Comparison of ENCODE assay signal across 1 cellular context in genomic region chr19:1064661-1065605, GRCh38.
TF ChIP-seq lines count a peak whose summit lies in the region.

No MANE protein-coding gene starts in this region.

TF ChIP-seq in HepG2, 621 proteins besides CTCF, POLR2A, EP300 and RAD21 (continued from another document and continues in another):
- TF ChIP-seq ZNF800 (CRISPR knock-in tag; IDR thresholded peaks at IDR 0.05) (peak; percentile 100), SCMH1 (CRISPR knock-in tag; IDR thresholded peaks at IDR 0.05; ENCODE audit: borderline replicate concordance) (no peak), ZNF646 (CRISPR knock-in tag; IDR thresholded peaks at IDR 0.05) (no peak), GABPB1 (CRISPR knock-in tag; IDR thresholded peaks at IDR 0.05) (peak; percentile 64; the same call in 1 of the 2 replicates), KLF9 (CRISPR knock-in tag; IDR thresholded peaks at IDR 0.05; ENCODE audit: low read depth) (no peak), ZNF703 (CRISPR knock-in tag; IDR thresholded peaks at IDR 0.05; ENCODE audit: borderline replicate concordance) (no peak), PHF8 (CRISPR knock-in tag; IDR thresholded peaks at IDR 0.05) (0 out of 2 replicates have a peak, but pooled peaks have one; percentile 29), ZNF720 (CRISPR knock-in tag; IDR thresholded peaks at IDR 0.05) (no peak), CC2D1A (CRISPR knock-in tag; IDR thresholded peaks at IDR 0.05) (no peak), FOXK2 (IDR thresholded peaks at IDR 0.05) (no peak), PHF5A (CRISPR knock-in tag; IDR thresholded peaks at IDR 0.05; ENCODE audit: low read depth, unreplicated experiment) (no peak), ARID4A (CRISPR knock-in tag; IDR thresholded peaks at IDR 0.05; ENCODE audit: borderline replicate concordance) (no peak), ZNF556 (CRISPR knock-in tag; IDR thresholded peaks at IDR 0.05; ENCODE audit: borderline replicate concordance) (no peak), NPAS2 (CRISPR knock-in tag; IDR thresholded peaks at IDR 0.05; ENCODE audit: borderline replicate concordance) (no peak), GRHL1 (CRISPR knock-in tag; conservative IDR thresholded peaks at IDR 0.05) (no peak), HNRNPH1 (optimal IDR thresholded peaks at IDR 0.05; ENCODE audit: low read depth, low read length) (no peak), HMGXB3 (CRISPR knock-in tag; IDR thresholded peaks at IDR 0.05; ENCODE audit: borderline replicate concordance) (no peak), ZNF180 (CRISPR knock-in tag; IDR thresholded peaks at IDR 0.05; ENCODE audit: borderline replicate concordance, low read depth) (no peak), ZNF75D (CRISPR knock-in tag; IDR thresholded peaks at IDR 0.05; ENCODE audit: borderline replicate concordance) (no peak), ZNF275 (CRISPR knock-in tag; IDR thresholded peaks at IDR 0.05; ENCODE audit: borderline replicate concordance) (no peak), TRIM22 (IDR thresholded peaks at IDR 0.05) (no peak), ZNF3 (CRISPR knock-in tag; IDR thresholded peaks at IDR 0.05) (no peak), SOX5 (CRISPR knock-in tag; IDR thresholded peaks at IDR 0.05; ENCODE audit: borderline replicate concordance) (peak; percentile 28; the same call in 1 of the 2 replicates), ZNF414 (CRISPR knock-in tag; IDR thresholded peaks at IDR 0.05) (no peak; the same call in 1 of the 2 replicates), IKZF5 (CRISPR knock-in tag; IDR thresholded peaks at IDR 0.05) (no peak), TBX2 (CRISPR knock-in tag; IDR thresholded peaks at IDR 0.05; ENCODE audit: borderline replicate concordance) (0 out of 2 replicates have a peak, but pooled peaks have one; percentile 42), SKI (IDR thresholded peaks at IDR 0.05; ENCODE audit: partially characterized antibody) (no peak), ATF7-NPFF (CRISPR knock-in tag; IDR thresholded peaks at IDR 0.05; ENCODE audit: low read depth) (peak; percentile 58; the same call in 1 of the 2 replicates), NR3C1 (CRISPR knock-in tag; IDR thresholded peaks at IDR 0.05) (no peak), JDP2 (CRISPR knock-in tag; IDR thresholded peaks at IDR 0.05; ENCODE audit: borderline replicate concordance) (no peak)
